8 cellular contexts compared by ENCODE assay signal in genomic region chr3:52231502-52232278, GRCh38. TPM values are rescaled to one million over a fixed set of nuclear protein-coding genes. Genes with fewer than 3 reads are reported as not detected.
A peak's percentile ranks its signal among the peaks of the same experiment; 100 is the strongest.
DNase-seq lines count a peak whose midpoint lies in the region; ATAC-seq and TF ChIP-seq lines count a peak whose summit lies in the region.

No MANE protein-coding gene starts in this region.

- intact Hi-C loops in left colon (cut with DNase I, micrococcal nuclease): loop anchor here (5.0 kb wide), 1 partner anchor 106 kb away; no protein-coding TSS in a partner anchor

- DNase-seq in LHCN-M2 (ENCODE audit: low read depth) (peak; percentile 35), UCSD-AML1 (lab: John Stamatoyannopoulos, UW; ENCODE audit: unreplicated experiment) (peak; percentile 76), astrocyte of the spinal cord (ENCODE audit: low read depth, low spot score) (no peak), left colon (peak; percentile 69 to 86), HPDE6-E6E7 (ENCODE audit: extremely low spot score) (no peak), COR-L47 (lab: John Stamatoyannopoulos, UW) (no peak)
- peak; percentile 81 to 85 (median 85) for DNase-seq in stimulated activated CD4-positive, alpha-beta T cell treated with anti-CD3 and anti-CD28 coated beads, TNF-alpha, amount 100 ng/mL, for 24 hours (ENCODE audit: low read depth in 3 of 3)

- H3K4me3 ChIP-seq in astrocyte of the spinal cord (ENCODE audit: low read depth, low read length): no peak overlapping the region

- in situ Hi-C loops in astrocyte of the spinal cord (cut with HindIII; ENCODE audit: low sequenced_read_pairs): no loop called here

- peak; percentile 82 for ATAC-seq in left colon

- TF ChIP-seq CTCF in GM12874 (IDR thresholded peaks at IDR 0.05; ENCODE audit: insufficient read depth, low read depth, low read length) (peak; percentile 99), astrocyte of the spinal cord (IDR thresholded peaks at IDR 0.05; ENCODE audit: low read depth, low read length) (peak; percentile 67)

RNA-seq across cellular contexts. Expression of gene TLR9, which starts 6.2 kb away (rescaled TPM):
- total RNA-seq in LHCN-M2 (2014; rRNA removed) (under 0.01 TPM in 1 of 2 replicates, not detected in the other), left colon (under 1 TPM in 1 of 2 donors, not detected in 1; 0.42 TPM)
- polyA plus RNA-seq in LHCN-M2 (2012): not detected

RNA-seq across cellular contexts. Expression of gene TWF2, which starts 7.3 kb away (rescaled TPM):
- 136 and 145 TPM in 2 replicates for total RNA-seq in LHCN-M2 (2014; rRNA removed)
- 106 TPM for polyA plus RNA-seq in LHCN-M2 (2012)
- 10 to 100 TPM; 37.8 to 53.9 TPM for total RNA-seq in left colon

RNA-seq across cellular contexts. Expression of gene PPM1M, which starts 13.9 kb away (rescaled TPM):
- total RNA-seq in LHCN-M2 (2014; rRNA removed) (16.0 and 22.3 TPM in 2 replicates), left colon (1 to 10 TPM; 2.9 to 9.3 TPM)
- polyA plus RNA-seq in LHCN-M2 (2012): 26.5 TPM

RNA-seq across cellular contexts. Expression of gene ALAS1, which starts 33.7 kb away (rescaled TPM):
- total RNA-seq in LHCN-M2 (2014; rRNA removed): 44.2 and 57.9 TPM in 2 replicates
- polyA plus RNA-seq in LHCN-M2 (2012): 39.3 TPM
- 100 to 1,000 TPM; 128 to 150 TPM for total RNA-seq in left colon

RNA-seq across cellular contexts. Expression of gene WDR82, which starts 46.8 kb away (rescaled TPM):
- total RNA-seq in LHCN-M2 (2014; rRNA removed): 44.5 and 58.0 TPM in 2 replicates
- polyA plus RNA-seq in LHCN-M2 (2012): 41.3 TPM
- total RNA-seq in left colon: 10 to 100 TPM; 57.1 to 60.9 TPM

Comparison
In these comparisons a context has a peak if more than half of its experiments do, and no peak if none do; other contexts are left out.
1. DNase-seq: peak in LHCN-M2 (single experiment), UCSD-AML1 (single experiment), left colon (2 of 2) and stimulated activated CD4-positive, alpha-beta T cell treated with anti-CD3 and anti-CD28 coated beads, TNF-alpha, amount 100 ng/mL, for 24 hours (3 of 3); none in astrocyte of the spinal cord (single experiment), HPDE6-E6E7 (single experiment) and COR-L47 (single experiment).